In genomic region chr18:58505181-58505580, GRCh38 we compare ENCODE assay signal across 11 cellular contexts.
DNase-seq lines count a peak whose midpoint lies in the region; ATAC-seq and TF ChIP-seq lines count a peak whose summit lies in the region.
"Had no signal": no experiment of that assay in that cellular context is flagged by ENCODE, and none has a peak within 500 bp of the region (broad histone marks: within the 10 kb centered on the region; RNA-seq: fewer than 3 reads in every experiment).

No MANE protein-coding gene starts in this region.

- no peaks in the 10 kb centered on the region for H3K9me3 Mint-ChIP-seq in activated naive CD4-positive, alpha-beta T cell treated with anti-CD3 and anti-CD28 coated beads for 36 hours

- H3K4me1 ChIP-seq in PC-3 (ENCODE audit: insufficient read depth, low read length), result no peaks in the 10 kb centered on the region

- ATAC-seq in HG03442 (IDR thresholded peaks at IDR 0.05; ENCODE audit: unreplicated experiment) (peak; percentile 55), HG02852 (IDR thresholded peaks at IDR 0.05; ENCODE audit: unreplicated experiment) (no peak), left lobe of liver (no peak), PC-3 (no peak)

- no peaks in the 10 kb centered on the region for H3K79me2 ChIP-seq in PC-3 (ENCODE audit: low read length)

- H3K27me3 Mint-ChIP-seq in activated naive CD4-positive, alpha-beta T cell treated with anti-CD3 and anti-CD28 coated beads for 36 hours (ENCODE audit: low read depth), result no peaks in the 10 kb centered on the region

- H3K9me2 ChIP-seq in PC-3 (replicated peaks; ENCODE audit: low read length), result no peaks in the 10 kb centered on the region

- no peak overlapping the region for H3K4me3 Mint-ChIP-seq in activated naive CD4-positive, alpha-beta T cell treated with anti-CD3 and anti-CD28 coated beads for 36 hours

- BruUV-seq in PC-3 (replicated peaks; lab: Mats Ljungman, UMichigan), result no TSS peak

- intact Hi-C loops in activated naive CD4-positive, alpha-beta T cell treated with anti-CD3 and anti-CD28 coated beads for 36 hours (cut with micrococcal nuclease), result no loop called here
- intact Hi-C loops in PC-3 (cut with micrococcal nuclease), result no loop called here

- TF ChIP-seq CTCF in PC-3 (conservative IDR thresholded peaks at IDR 0.05; ENCODE audit: low read depth, low read length), result no peak

- CTCF ChIA-PET in activated naive CD4-positive, alpha-beta T cell treated with anti-CD3 and anti-CD28 coated beads for 36 hours (lab: Charles Lee), result interaction anchor here (0.5 to 1.7 kb wide), 4 partner anchors 10 to 259 kb away, joined by 3 to 9 read pairs (median 4); no protein-coding TSS in a partner anchor
- CTCF ChIA-PET in PC-3 (lab: Charles Lee), result no interaction called here

- no peaks in the 10 kb centered on the region for H3K9me3 ChIP-seq in PC-3 (ENCODE audit: low read length)
- H3K9me3 ChIP-seq: right lobe of liver, SJCRH30 had no signal

- peaks cover 16% of the 10 kb centered on the region for H3K4me1 Mint-ChIP-seq in activated naive CD4-positive, alpha-beta T cell treated with anti-CD3 and anti-CD28 coated beads for 36 hours (ENCODE audit: low read depth)

- H3K27ac Mint-ChIP-seq in activated naive CD4-positive, alpha-beta T cell treated with anti-CD3 and anti-CD28 coated beads for 36 hours, result no peak overlapping the region

- H2AFZ ChIP-seq in PC-3 (ENCODE audit: low read length), result no peak overlapping the region

- H3F3A ChIP-seq in PC-3 (ENCODE audit: low read length, unreplicated experiment), result no peaks in the 10 kb centered on the region

- no peak overlapping the region for H3K27ac ChIP-seq in PC-3 (ENCODE audit: low read length)
- H3K27ac ChIP-seq: right lobe of liver, SJCRH30 had no signal

- H4K20me1 ChIP-seq in PC-3 (ENCODE audit: low read length), result no peaks in the 10 kb centered on the region

- H3K27me3 ChIP-seq in PC-3 (ENCODE audit: low read length), result no peaks in the 10 kb centered on the region
- H3K27me3 ChIP-seq: right lobe of liver, SJCRH30 had no signal

- POLR2A ChIA-PET in PC-3 (lab: Charles Lee; ENCODE audit: unreplicated experiment), result no interaction called here

- H3K36me3 ChIP-seq in PC-3 (ENCODE audit: low read depth, low read length), result no peaks in the 10 kb centered on the region
- H3K36me3 ChIP-seq: right lobe of liver, SJCRH30 had no signal

- H3K4me2 ChIP-seq in PC-3 (ENCODE audit: low read length), result no peak overlapping the region

- peak in 5 of 6 experiments; percentile 4 to 61 (median 37) for DNase-seq in stimulated activated naive CD4-positive, alpha-beta T cell (lab: John Stamatoyannopoulos, UW)
- no peak for DNase-seq in stimulated activated naive CD4-positive, alpha-beta T cell treated with Interleukin-2 at 50 U/mL for 16 hours (lab: John Stamatoyannopoulos, UW)
- DNase-seq in activated naive CD4-positive, alpha-beta T cell treated with anti-CD3 and anti-CD28 coated beads for 36 hours, result peak; percentile 68
- DNase-seq in COLO829 (ENCODE audit: low spot score), result no peak
- DNase-seq in left lobe of liver (ENCODE audit: low spot score), result no peak
- DNase-seq in PC-3, result no peak
- DNase-seq: NCI-H510A, right lobe of liver, SJCRH30 had no signal

- no peak overlapping the region for H3K4me3 ChIP-seq in PC-3 (ENCODE audit: low read length)
- H3K4me3 ChIP-seq: right lobe of liver, SJCRH30 had no signal

- no peak overlapping the region for H3K9ac ChIP-seq in PC-3 (ENCODE audit: low read length)

- H3K36me3 Mint-ChIP-seq in activated naive CD4-positive, alpha-beta T cell treated with anti-CD3 and anti-CD28 coated beads for 36 hours (ENCODE audit: low read depth), result no peaks in the 10 kb centered on the region

Comparison
In these comparisons a context has a peak if more than half of its experiments do, and no peak if none do; other contexts are left out.
1. DNase-seq: peak in stimulated activated naive CD4-positive, alpha-beta T cell (5 of 6) and activated naive CD4-positive, alpha-beta T cell treated with anti-CD3 and anti-CD28 coated beads for 36 hours (single experiment); none in stimulated activated naive CD4-positive, alpha-beta T cell treated with Interleukin-2 at 50 U/mL for 16 hours (single experiment), COLO829 (single experiment), left lobe of liver (single experiment) and PC-3 (single experiment).